Comparison of ENCODE assay signal across 3 cellular contexts in the genomic region with DNA sequence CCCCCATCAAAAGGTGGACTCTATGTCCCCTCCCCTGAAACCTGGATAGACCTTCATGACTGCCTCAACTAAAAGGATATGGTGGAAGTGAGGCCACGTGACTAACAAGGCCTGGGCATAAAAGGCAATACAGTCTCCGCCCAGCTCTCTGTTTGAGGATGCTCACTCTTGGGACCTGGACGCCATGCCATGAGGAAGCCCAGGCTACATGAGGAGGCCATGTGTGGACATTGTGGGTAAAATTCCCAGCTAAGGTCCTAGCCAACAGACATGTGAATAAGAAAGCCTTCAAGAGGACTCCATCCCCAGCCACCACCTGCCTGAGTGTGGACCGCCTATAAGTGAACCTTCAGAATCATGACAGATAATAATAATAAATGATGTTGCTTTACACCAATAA.
TF ChIP-seq lines count a peak whose summit lies in the region.

No MANE protein-coding gene starts in this region.

TF ChIP-seq in SK-N-SH treated with all-trans-retinoic acid at 6 μM for 48 hours, 23 proteins besides CTCF, POLR2A, EP300 and RAD21:
- TF ChIP-seq ZNF565 (CRISPR knock-in tag; conservative IDR thresholded peaks at IDR 0.05; ENCODE audit: low read depth): peak; percentile 86; the same call in 1 of the 2 replicates
- TF ChIP-seq BACH2 (CRISPR knock-in tag; IDR thresholded peaks at IDR 0.05; ENCODE audit: borderline replicate concordance): no peak

TF ChIP-seq in SK-N-SH, 30 proteins besides CTCF, POLR2A, EP300 and RAD21:
- TF ChIP-seq, protein P1, sequence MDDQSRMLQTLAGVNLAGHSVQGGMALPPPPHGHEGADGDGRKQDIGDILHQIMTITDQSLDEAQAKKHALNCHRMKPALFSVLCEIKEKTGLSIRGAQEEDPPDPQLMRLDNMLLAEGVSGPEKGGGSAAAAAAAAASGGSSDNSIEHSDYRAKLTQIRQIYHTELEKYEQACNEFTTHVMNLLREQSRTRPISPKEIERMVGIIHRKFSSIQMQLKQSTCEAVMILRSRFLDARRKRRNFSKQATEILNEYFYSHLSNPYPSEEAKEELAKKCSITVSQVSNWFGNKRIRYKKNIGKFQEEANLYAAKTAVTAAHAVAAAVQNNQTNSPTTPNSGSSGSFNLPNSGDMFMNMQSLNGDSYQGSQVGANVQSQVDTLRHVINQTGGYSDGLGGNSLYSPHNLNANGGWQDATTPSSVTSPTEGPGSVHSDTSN (IDR thresholded peaks at IDR 0.05): no peak
- TF ChIP-seq, protein P2, sequence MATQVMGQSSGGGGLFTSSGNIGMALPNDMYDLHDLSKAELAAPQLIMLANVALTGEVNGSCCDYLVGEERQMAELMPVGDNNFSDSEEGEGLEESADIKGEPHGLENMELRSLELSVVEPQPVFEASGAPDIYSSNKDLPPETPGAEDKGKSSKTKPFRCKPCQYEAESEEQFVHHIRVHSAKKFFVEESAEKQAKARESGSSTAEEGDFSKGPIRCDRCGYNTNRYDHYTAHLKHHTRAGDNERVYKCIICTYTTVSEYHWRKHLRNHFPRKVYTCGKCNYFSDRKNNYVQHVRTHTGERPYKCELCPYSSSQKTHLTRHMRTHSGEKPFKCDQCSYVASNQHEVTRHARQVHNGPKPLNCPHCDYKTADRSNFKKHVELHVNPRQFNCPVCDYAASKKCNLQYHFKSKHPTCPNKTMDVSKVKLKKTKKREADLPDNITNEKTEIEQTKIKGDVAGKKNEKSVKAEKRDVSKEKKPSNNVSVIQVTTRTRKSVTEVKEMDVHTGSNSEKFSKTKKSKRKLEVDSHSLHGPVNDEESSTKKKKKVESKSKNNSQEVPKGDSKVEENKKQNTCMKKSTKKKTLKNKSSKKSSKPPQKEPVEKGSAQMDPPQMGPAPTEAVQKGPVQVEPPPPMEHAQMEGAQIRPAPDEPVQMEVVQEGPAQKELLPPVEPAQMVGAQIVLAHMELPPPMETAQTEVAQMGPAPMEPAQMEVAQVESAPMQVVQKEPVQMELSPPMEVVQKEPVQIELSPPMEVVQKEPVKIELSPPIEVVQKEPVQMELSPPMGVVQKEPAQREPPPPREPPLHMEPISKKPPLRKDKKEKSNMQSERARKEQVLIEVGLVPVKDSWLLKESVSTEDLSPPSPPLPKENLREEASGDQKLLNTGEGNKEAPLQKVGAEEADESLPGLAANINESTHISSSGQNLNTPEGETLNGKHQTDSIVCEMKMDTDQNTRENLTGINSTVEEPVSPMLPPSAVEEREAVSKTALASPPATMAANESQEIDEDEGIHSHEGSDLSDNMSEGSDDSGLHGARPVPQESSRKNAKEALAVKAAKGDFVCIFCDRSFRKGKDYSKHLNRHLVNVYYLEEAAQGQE (IDR thresholded peaks at IDR 0.05; ENCODE audit: low read depth, low read length): no peak
- TF ChIP-seq NFIC (IDR thresholded peaks at IDR 0.05; ENCODE audit: borderline replicate concordance) (no peak), NRF1 (IDR thresholded peaks at IDR 0.05; ENCODE audit: low read depth, low read length) (no peak), GATA2 (CRISPR knock-in tag; IDR thresholded peaks at IDR 0.05) (no peak), FOSL2 (IDR thresholded peaks at IDR 0.05; ENCODE audit: borderline replicate concordance, low read depth) (no peak), EZH2phosphoT487 (IDR thresholded peaks at IDR 0.05; ENCODE audit: borderline replicate concordance, low read depth) (no peak), MEF2A (IDR thresholded peaks at IDR 0.05; ENCODE audit: borderline replicate concordance, low read depth) (no peak), RXRA (IDR thresholded peaks at IDR 0.05; ENCODE audit: borderline replicate concordance, low read depth) (no peak), GABPA (IDR thresholded peaks at IDR 0.05; ENCODE audit: low read depth) (no peak)
- TF ChIP-seq, protein P3, sequence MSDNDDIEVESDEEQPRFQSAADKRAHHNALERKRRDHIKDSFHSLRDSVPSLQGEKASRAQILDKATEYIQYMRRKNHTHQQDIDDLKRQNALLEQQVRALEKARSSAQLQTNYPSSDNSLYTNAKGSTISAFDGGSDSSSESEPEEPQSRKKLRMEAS (IDR thresholded peaks at IDR 0.05; ENCODE audit: low read depth): no peak

TF ChIP-seq in H1, 55 proteins besides CTCF, POLR2A, EP300 and RAD21:
- TF ChIP-seq SP1 (IDR thresholded peaks at IDR 0.05; ENCODE audit: low read depth, low read length) (no peak), YY1 (IDR thresholded peaks at IDR 0.05; ENCODE audit: low read depth, low read length) (peak; percentile 38; the same call in 1 of the 2 replicates)
